Comparison of ENCODE assay signal across 2 cellular contexts in genomic region chr1:114347431-114348209, GRCh38.
TF ChIP-seq lines count a peak whose summit lies in the region.

No MANE protein-coding gene starts in this region.

TF ChIP-seq in GM23338, 12 proteins besides CTCF, POLR2A, EP300 and RAD21:
- no peak for TF ChIP-seq NANOG (IDR thresholded peaks at IDR 0.05; ENCODE audit: borderline replicate concordance)

TF ChIP-seq in H1, 55 proteins besides CTCF, POLR2A, EP300 and RAD21:
- no peak for TF ChIP-seq SP2 (IDR thresholded peaks at IDR 0.05; ENCODE audit: low read length)
- TF ChIP-seq EZH2 (IDR thresholded peaks at IDR 0.05; ENCODE audit: low read depth, low read length, severe bottlenecking), result peak; percentile 11
- TF ChIP-seq RBBP5 (IDR thresholded peaks at IDR 0.05; ENCODE audit: borderline replicate concordance, low read depth, low read length), result no peak
- TF ChIP-seq, protein P1, sequence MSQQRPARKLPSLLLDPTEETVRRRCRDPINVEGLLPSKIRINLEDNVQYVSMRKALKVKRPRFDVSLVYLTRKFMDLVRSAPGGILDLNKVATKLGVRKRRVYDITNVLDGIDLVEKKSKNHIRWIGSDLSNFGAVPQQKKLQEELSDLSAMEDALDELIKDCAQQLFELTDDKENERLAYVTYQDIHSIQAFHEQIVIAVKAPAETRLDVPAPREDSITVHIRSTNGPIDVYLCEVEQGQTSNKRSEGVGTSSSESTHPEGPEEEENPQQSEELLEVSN (IDR thresholded peaks at IDR 0.05), result no peak
- TF ChIP-seq CBX8 (IDR thresholded peaks at IDR 0.05; ENCODE audit: borderline replicate concordance, low read depth, low read length), result no peak
